In the genomic region with DNA sequence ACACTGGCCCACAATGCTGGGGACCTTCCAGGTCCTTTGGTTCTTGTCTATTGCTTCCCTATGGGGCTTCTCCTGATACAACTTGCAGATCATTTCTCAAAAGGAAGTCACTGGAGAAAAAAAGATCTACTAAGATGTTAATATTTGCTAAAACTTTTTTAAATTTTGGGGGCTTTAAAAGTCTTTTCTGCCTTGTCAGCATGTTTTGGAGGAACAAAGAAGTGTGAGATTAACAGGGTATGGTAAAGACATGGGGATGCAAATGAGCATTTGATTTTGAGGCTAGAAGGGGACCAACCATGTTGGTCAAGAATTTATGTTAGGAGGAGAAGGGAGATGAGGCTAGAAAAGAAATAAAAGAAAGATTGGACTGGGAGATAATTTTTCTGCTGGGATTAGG, we compare ENCODE assay signal across 31 cellular contexts.
"Had no signal": no experiment of that assay in that cellular context is flagged by ENCODE, and none has a peak within 500 bp of the region (broad histone marks: within the 10 kb centered on the region; RNA-seq: fewer than 3 reads in every experiment).

No MANE protein-coding gene starts in this region.

- H3K36me3 ChIP-seq: ascending aorta, cardiac muscle cell, WERI-Rb-1 had no signal

- FAIRE-seq: bronchial epithelial cell had no signal

- H3K9me3 ChIP-seq: ascending aorta had no signal

- H3K4me1 ChIP-seq: ascending aorta had no signal

- DNase-seq: activated CD4-positive, alpha-beta memory T cell treated with anti-CD3 and anti-CD28 coated beads, Interleukin-2, amount 10 ng/mL, durations not matched to agents 7 days and 5 days; activated CD4-positive, alpha-beta T cell treated with anti-CD3 and anti-CD28 coated beads for 1 hour; activated CD4-positive, alpha-beta T cell treated with anti-CD3 and anti-CD28 coated beads for 36 hours; activated CD4-positive, alpha-beta T cell treated with anti-CD3 and anti-CD28 coated beads for 48 hours; activated CD4-positive, alpha-beta T cell treated with anti-CD3 and anti-CD28 coated beads, Interleukin-2, amount 10 ng/mL, durations not matched to agents 7 days and 5 days; activated CD4-positive, alpha-beta T cell treated with anti-CD3 and anti-CD28 coated beads, Interleukin-2, amount 50 U/mL, for 48 hours; activated CD4-positive, CD25-positive, alpha-beta regulatory T cell; activated CD8-positive, alpha-beta memory T cell treated with anti-CD3 and anti-CD28 coated beads for 24 hours; activated CD8-positive, alpha-beta memory T cell treated with anti-CD3 and anti-CD28 coated beads, Interleukin-2, amount 10 ng/mL, durations not matched to agents 7 days and 5 days; activated CD8-positive, alpha-beta memory T cell treated with anti-CD3 and anti-CD28 coated beads, Interleukin-2, amount 50 U/mL, for 48 hours; activated CD8-positive, alpha-beta T cell treated with anti-CD3 and anti-CD28 coated beads, Interleukin-2, amount 10 ng/mL, durations not matched to agents 7 days and 5 days; activated effector memory CD4-positive, alpha-beta T cell treated with Interleukin-2 at 50 U/mL for 16 hours; activated gamma-delta T cell; activated naive CD4-positive, alpha-beta T cell treated with anti-CD3 and anti-CD28 coated beads, Interleukin-2, amount 10 ng/mL, durations not matched to agents 7 days and 5 days; activated naive CD4-positive, alpha-beta T cell treated with Interleukin-2 at 50 U/mL for 16 hours; activated naive CD8-positive, alpha-beta T cell treated with anti-CD3 and anti-CD28 coated beads, Interleukin-2, amount 10 ng/mL, durations not matched to agents 7 days and 5 days; activated naive CD8-positive, alpha-beta T cell treated with anti-CD3 and anti-CD28 coated beads, Interleukin-2, amount 50 U/mL, for 24 hours; activated T-cell treated with anti-CD3 and anti-CD28 coated beads, Interleukin-2, amount 50 U/mL, for 24 hours; activated T-cell treated with anti-CD3 and anti-CD28 coated beads, Interleukin-2, amount 50 U/mL, for 48 hours; amygdala; anterior cingulate cortex; caudate nucleus; cerebellar nuclear complex; T-helper 2 cell; T-helper 9 cell; WERI-Rb-1 had no signal

- ATAC-seq: activated CD4-positive, alpha-beta T cell treated with anti-CD3 and anti-CD28 coated beads for 36 hours; activated CD4-positive, CD25-positive, alpha-beta regulatory T cell treated with anti-CD3 and anti-CD28 coated beads, Interleukin-2, amount 50 U/mL, for 24 hours; activated CD8-positive, alpha-beta memory T cell treated with anti-CD3 and anti-CD28 coated beads, Interleukin-2, amount 10 ng/mL, durations not matched to agents 7 days and 5 days; activated CD8-positive, alpha-beta T cell treated with anti-CD3 and anti-CD28 coated beads, Interleukin-2, amount 10 ng/mL, durations not matched to agents 7 days and 5 days; activated naive CD8-positive, alpha-beta T cell treated with anti-CD3 and anti-CD28 coated beads, Interleukin-2, amount 50 U/mL, for 24 hours; WTC11 had no signal

- H3K27me3 ChIP-seq: ascending aorta, cardiac muscle cell had no signal

- H3K4me3 ChIP-seq: ascending aorta, cardiac muscle cell had no signal

- H3K27ac ChIP-seq: ascending aorta, cardiac muscle cell, WERI-Rb-1 had no signal
